Comparison of ENCODE assay signal across 2 cellular contexts in the genomic region with DNA sequence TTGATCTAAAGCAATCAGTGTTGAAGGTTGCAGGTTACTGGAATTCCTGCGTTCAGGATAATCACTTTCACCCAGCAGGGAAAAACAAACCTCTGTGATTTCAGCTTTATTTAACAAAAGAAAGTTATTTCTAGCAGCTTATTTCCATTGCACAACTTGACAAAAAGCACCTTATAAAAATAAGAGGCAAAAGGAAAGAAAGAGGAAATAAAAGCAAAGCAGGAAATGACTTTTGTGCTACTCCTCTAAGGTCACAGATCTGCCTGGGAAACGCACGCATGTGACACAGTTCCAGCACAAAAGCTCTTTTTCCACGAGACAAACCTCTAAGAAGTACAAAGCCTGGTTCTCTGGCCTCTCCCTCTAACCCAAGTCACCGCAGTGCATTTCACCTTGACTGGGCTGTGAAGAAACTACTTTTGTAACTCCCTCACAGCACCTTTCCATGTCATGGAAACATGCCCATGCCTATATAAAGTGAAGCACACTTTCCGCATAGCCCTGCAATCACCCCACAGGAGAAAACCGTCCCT.
TF ChIP-seq lines count a peak whose summit lies in the region.

No MANE protein-coding gene starts in this region.

TF ChIP-seq in SK-N-SH, 30 proteins besides CTCF, POLR2A, EP300 and RAD21 (continued from another document):
- no peak for TF ChIP-seq FOXM1 (IDR thresholded peaks at IDR 0.05; ENCODE audit: low read depth)
- TF ChIP-seq SIN3A (IDR thresholded peaks at IDR 0.05; ENCODE audit: borderline replicate concordance, low read depth, low read length), result no peak
- no peak for TF ChIP-seq ELF1 (IDR thresholded peaks at IDR 0.05)
- no peak for TF ChIP-seq YY1 (IDR thresholded peaks at IDR 0.05; ENCODE audit: low read depth)
- no peak for TF ChIP-seq CHD2 (IDR thresholded peaks at IDR 0.05; ENCODE audit: low read length, partially characterized antibody)
- TF ChIP-seq, protein P1, sequence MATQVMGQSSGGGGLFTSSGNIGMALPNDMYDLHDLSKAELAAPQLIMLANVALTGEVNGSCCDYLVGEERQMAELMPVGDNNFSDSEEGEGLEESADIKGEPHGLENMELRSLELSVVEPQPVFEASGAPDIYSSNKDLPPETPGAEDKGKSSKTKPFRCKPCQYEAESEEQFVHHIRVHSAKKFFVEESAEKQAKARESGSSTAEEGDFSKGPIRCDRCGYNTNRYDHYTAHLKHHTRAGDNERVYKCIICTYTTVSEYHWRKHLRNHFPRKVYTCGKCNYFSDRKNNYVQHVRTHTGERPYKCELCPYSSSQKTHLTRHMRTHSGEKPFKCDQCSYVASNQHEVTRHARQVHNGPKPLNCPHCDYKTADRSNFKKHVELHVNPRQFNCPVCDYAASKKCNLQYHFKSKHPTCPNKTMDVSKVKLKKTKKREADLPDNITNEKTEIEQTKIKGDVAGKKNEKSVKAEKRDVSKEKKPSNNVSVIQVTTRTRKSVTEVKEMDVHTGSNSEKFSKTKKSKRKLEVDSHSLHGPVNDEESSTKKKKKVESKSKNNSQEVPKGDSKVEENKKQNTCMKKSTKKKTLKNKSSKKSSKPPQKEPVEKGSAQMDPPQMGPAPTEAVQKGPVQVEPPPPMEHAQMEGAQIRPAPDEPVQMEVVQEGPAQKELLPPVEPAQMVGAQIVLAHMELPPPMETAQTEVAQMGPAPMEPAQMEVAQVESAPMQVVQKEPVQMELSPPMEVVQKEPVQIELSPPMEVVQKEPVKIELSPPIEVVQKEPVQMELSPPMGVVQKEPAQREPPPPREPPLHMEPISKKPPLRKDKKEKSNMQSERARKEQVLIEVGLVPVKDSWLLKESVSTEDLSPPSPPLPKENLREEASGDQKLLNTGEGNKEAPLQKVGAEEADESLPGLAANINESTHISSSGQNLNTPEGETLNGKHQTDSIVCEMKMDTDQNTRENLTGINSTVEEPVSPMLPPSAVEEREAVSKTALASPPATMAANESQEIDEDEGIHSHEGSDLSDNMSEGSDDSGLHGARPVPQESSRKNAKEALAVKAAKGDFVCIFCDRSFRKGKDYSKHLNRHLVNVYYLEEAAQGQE (IDR thresholded peaks at IDR 0.05; ENCODE audit: low read depth, low read length), result no peak
- no peak for TF ChIP-seq JUND (IDR thresholded peaks at IDR 0.05)
- no peak for TF ChIP-seq SMC3 (IDR thresholded peaks at IDR 0.05; ENCODE audit: low read depth, low read length)
- no peak for TF ChIP-seq MXI1 (IDR thresholded peaks at IDR 0.05; ENCODE audit: low read depth, low read length)
- TF ChIP-seq GABPA (IDR thresholded peaks at IDR 0.05; ENCODE audit: low read depth), result no peak
- TF ChIP-seq NFIC (IDR thresholded peaks at IDR 0.05; ENCODE audit: borderline replicate concordance), result no peak

TF ChIP-seq in SK-N-SH treated with all-trans-retinoic acid at 6 μM for 48 hours, 23 proteins besides CTCF, POLR2A, EP300 and RAD21:
- no peak for TF ChIP-seq POU6F1 (CRISPR knock-in tag; IDR thresholded peaks at IDR 0.05; ENCODE audit: borderline replicate concordance, low read depth)
- TF ChIP-seq GLIS3 (CRISPR knock-in tag; IDR thresholded peaks at IDR 0.05), result no peak
- no peak for TF ChIP-seq ESRRG (CRISPR knock-in tag; IDR thresholded peaks at IDR 0.05)
- TF ChIP-seq ZFP30 (CRISPR knock-in tag; IDR thresholded peaks at IDR 0.05), result no peak
- no peak for TF ChIP-seq PATZ1 (CRISPR knock-in tag; IDR thresholded peaks at IDR 0.05; ENCODE audit: borderline replicate concordance)
- TF ChIP-seq OSR1 (CRISPR knock-in tag; IDR thresholded peaks at IDR 0.05), result no peak
- no peak for TF ChIP-seq TSHZ2 (CRISPR knock-in tag; IDR thresholded peaks at IDR 0.05)
TF ChIP-seq in SK-N-SH treated with all-trans-retinoic acid at 6 μM for 48 hours: peak in this region for 0.
